ENCODE assay signal across 15 cellular contexts in the genomic region with DNA sequence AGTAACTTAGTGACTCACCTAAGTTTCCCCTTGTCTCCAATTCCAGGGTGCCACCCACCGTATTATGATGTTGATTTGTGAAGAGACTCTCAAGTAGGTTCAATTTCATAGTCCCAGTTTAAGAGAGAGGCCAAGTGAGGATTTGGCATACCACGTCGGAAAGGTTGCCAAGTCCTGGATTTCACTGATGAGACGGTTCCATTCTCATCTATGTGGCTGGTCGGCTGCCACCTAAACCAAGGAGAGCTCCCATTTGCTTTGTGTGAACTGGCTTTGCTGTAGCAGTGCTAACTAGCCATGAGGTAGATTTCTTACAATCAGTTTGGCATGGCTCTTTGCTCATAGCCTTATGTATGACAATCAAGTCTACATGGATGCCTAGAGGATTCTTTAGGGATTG.
DNase-seq lines count a peak whose midpoint lies in the region; FAIRE-seq and TF ChIP-seq lines count a peak whose summit lies in the region.
"Had no signal": no experiment of that assay in that cellular context is flagged by ENCODE, and none has a peak within 500 bp of the region (broad histone marks: within the 10 kb centered on the region; RNA-seq: fewer than 3 reads in every experiment).

No MANE protein-coding gene starts in this region.

- no peak for TF ChIP-seq POLR2A in GM12891 (IDR thresholded peaks at IDR 0.05; ENCODE audit: low read depth, low read length)

- FAIRE-seq in GM12891 (lab: Jason Lieb, UNC), result no peak
- FAIRE-seq: GM18507, H1 had no signal

- DNase-seq in NCI-H1105 treated with DMSO at 0.1 percent for 48 hours (lab: John Stamatoyannopoulos, UW) (peak; percentile 17), NCI-H1105 (lab: John Stamatoyannopoulos, UW) (no peak), NCI-H2196 treated with DMSO at 0.1 percent for 48 hours (lab: John Stamatoyannopoulos, UW; ENCODE audit: unreplicated experiment) (peak; percentile 43), cerebellar cortex (ENCODE audit: low spot score) (peak; percentile 74), iPS-NIHi11 (ENCODE audit: low spot score) (peak; percentile 6), GM20000 (ENCODE audit: low spot score) (no peak), NCI-H524 (lab: John Stamatoyannopoulos, UW) (no peak), GM12891 (ENCODE audit: insufficient read length, low spot score) (no peak)
- DNase-seq: Caco-2; CD8-positive, alpha-beta memory T cell; DMS53; HCEC 1CT; HFFc6 had no signal

- TF ChIP-seq CTCF in GM20000 (IDR thresholded peaks at IDR 0.05; ENCODE audit: extremely low read depth, missing control alignments), result no peak

TF ChIP-seq in GM12891, 5 proteins besides CTCF, POLR2A, EP300 and RAD21:
- TF ChIP-seq PAX5 (IDR thresholded peaks at IDR 0.05; ENCODE audit: insufficient read depth, low read length, severe bottlenecking) (no peak), SPI1 (IDR thresholded peaks at IDR 0.05; ENCODE audit: low read depth, low read length) (no peak), POU2F2 (IDR thresholded peaks at IDR 0.05; ENCODE audit: low read depth, low read length) (no peak), POLR2AphosphoS5 (IDR thresholded peaks at IDR 0.05; ENCODE audit: low read depth, low read length) (no peak), TAF1 (IDR thresholded peaks at IDR 0.05; ENCODE audit: low read depth, low read length) (no peak)

Comparison
In these comparisons a context has a peak if more than half of its experiments do, and no peak if none do; other contexts are left out.
1. DNase-seq: peak in NCI-H1105 treated with DMSO at 0.1 percent for 48 hours (single experiment), NCI-H2196 treated with DMSO at 0.1 percent for 48 hours (single experiment), cerebellar cortex (single experiment) and iPS-NIHi11 (single experiment); none in NCI-H1105 (single experiment), GM20000 (single experiment), NCI-H524 (0 of 2) and GM12891 (single experiment).